10 cellular contexts compared by ENCODE assay signal in genomic region chr6:138124096-138124495, GRCh38.
"Had no signal": no experiment of that assay in that cellular context is flagged by ENCODE, and none has a peak within 500 bp of the region (broad histone marks: within the 10 kb centered on the region; RNA-seq: fewer than 3 reads in every experiment).

No MANE protein-coding gene starts in this region.

- H3K4me2 ChIP-seq: GM23338 had no signal

- FAIRE-seq: H54 had no signal

- ATAC-seq: GM23338, HCT116 had no signal

- H3K36me3 ChIP-seq: HAP-1 had no signal

- H3K9ac ChIP-seq: GM23248 had no signal

- H3K4me3 ChIP-seq: GM23248, GM23338, HAP-1 had no signal

- DNase-seq: GM23248, GOT3, H7, H9, HCEC 1CT, HFFc6 had no signal

- H3K27ac ChIP-seq: GM23248 had no signal

- H2AFZ ChIP-seq: GM23248, GM23338 had no signal

- H3K9me3 ChIP-seq: HAP-1 had no signal
